Comparison of ENCODE assay signal across 25 cellular contexts in genomic region chr11:8101421-8101820, GRCh38. TPM values are rescaled to one million over a fixed set of nuclear protein-coding genes. Genes with fewer than 3 reads are reported as not detected.
"Had no signal": no experiment of that assay in that cellular context is flagged by ENCODE, and none has a peak within 500 bp of the region (broad histone marks: within the 10 kb centered on the region; RNA-seq: fewer than 3 reads in every experiment).

No MANE protein-coding gene starts in this region.

- DNase-seq: activated B cell treated with CpG ODN at 0.5 μM for 24 hours; activated CD4-positive, alpha-beta T cell treated with anti-CD3 and anti-CD28 coated beads for 48 hours; activated CD8-positive, alpha-beta T cell treated with anti-CD3 and anti-CD28 coated beads for 36 hours; activated naive CD4-positive, alpha-beta T cell; activated naive CD8-positive, alpha-beta T cell treated with anti-CD3 and anti-CD28 coated beads for 36 hours; activated T-cell treated with anti-CD3 and anti-CD28 coated beads, Interleukin-2, amount 50 U/mL, for 1 hour; amniotic stem cell; cerebellar nuclear complex; cortex of kidney; endodermal cell; foreskin fibroblast; immature natural killer cell; mammary epithelial cell; midbrain; nucleus accumbens; stimulated activated CD4-positive, alpha-beta T cell treated with anti-CD3 and anti-CD28 coated beads, Interleukin-4, amount 100 ng/mL, for 1 hour; stimulated activated naive CD4-positive, alpha-beta T cell; substantia nigra; T1000; thyroid gland had no signal

- H3K9me3 ChIP-seq: breast epithelium, left lung, SJSA1, thyroid gland had no signal

- H3K4me1 Mint-ChIP-seq: activated B cell treated with CpG ODN at 0.5 μM for 24 hours; activated naive CD8-positive, alpha-beta T cell treated with anti-CD3 and anti-CD28 coated beads for 36 hours; immature natural killer cell; nephron had no signal

- H3K27ac Mint-ChIP-seq: activated B cell treated with CpG ODN at 0.5 μM for 24 hours; activated CD8-positive, alpha-beta T cell treated with anti-CD3 and anti-CD28 coated beads for 36 hours; activated naive CD8-positive, alpha-beta T cell treated with anti-CD3 and anti-CD28 coated beads for 36 hours; endodermal cell; immature natural killer cell; nephron had no signal

- H3K36me3 ChIP-seq: breast epithelium, SJSA1 had no signal

- ATAC-seq: activated CD8-positive, alpha-beta T cell treated with anti-CD3 and anti-CD28 coated beads for 36 hours; left lung had no signal

- H3K36me3 Mint-ChIP-seq: activated naive CD8-positive, alpha-beta T cell treated with anti-CD3 and anti-CD28 coated beads for 36 hours; immature natural killer cell had no signal

- H3K27ac ChIP-seq: breast epithelium, epithelial cell of prostate, left lung, SJSA1, thyroid gland had no signal

- H3K27me3 ChIP-seq: breast epithelium, left lung, SJSA1, thyroid gland had no signal

- H3K27me3 Mint-ChIP-seq: activated B cell treated with CpG ODN at 0.5 μM for 24 hours; activated CD8-positive, alpha-beta T cell treated with anti-CD3 and anti-CD28 coated beads for 36 hours; activated naive CD8-positive, alpha-beta T cell treated with anti-CD3 and anti-CD28 coated beads for 36 hours had no signal

- H3K4me3 ChIP-seq: breast epithelium, left lung, SJSA1, thyroid gland had no signal

- H3K4me3 Mint-ChIP-seq: activated B cell treated with CpG ODN at 0.5 μM for 24 hours; activated CD8-positive, alpha-beta T cell treated with anti-CD3 and anti-CD28 coated beads for 36 hours; activated naive CD8-positive, alpha-beta T cell treated with anti-CD3 and anti-CD28 coated beads for 36 hours; endodermal cell; immature natural killer cell; nephron had no signal

- H3K4me1 ChIP-seq: breast epithelium, left lung, SJSA1, thyroid gland had no signal

RNA-seq across cellular contexts. Expression of gene TUB, which starts 20.4 kb away (rescaled TPM):
- total RNA-seq: activated B cell treated with CpG ODN at 0.5 μM for 24 hours had no signal
